In the genomic region with DNA sequence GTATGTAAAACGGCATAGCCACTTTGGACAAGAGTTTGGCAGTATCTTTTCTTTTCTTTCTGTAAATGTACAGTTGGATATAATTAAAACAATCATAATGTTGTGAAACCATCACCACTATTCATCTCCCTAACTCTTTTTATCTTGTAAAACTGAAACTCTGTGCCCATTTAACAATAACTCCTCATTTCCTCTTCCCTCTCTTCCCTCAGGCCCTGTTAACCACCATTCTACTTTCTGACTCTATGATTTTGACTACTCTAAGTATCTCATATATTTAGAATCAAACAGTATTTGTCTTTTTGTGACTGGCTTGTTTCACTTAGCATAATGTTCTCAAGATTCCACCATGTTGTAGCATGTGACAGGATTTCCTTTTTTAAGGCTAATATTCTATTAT, we compare ENCODE assay signal across 18 cellular contexts.
"Had no signal": no experiment of that assay in that cellular context is flagged by ENCODE, and none has a peak within 500 bp of the region (broad histone marks: within the 10 kb centered on the region; RNA-seq: fewer than 3 reads in every experiment).

No MANE protein-coding gene starts in this region.

- ATAC-seq: lower lobe of right lung; natural killer cell treated with Interleukin-12 subunit alpha and Interleukin-12 subunit beta and Interleukin-15 and Interleukin-18, amount 100 ng/mL, for 72 hours; upper lobe of right lung had no signal

- H3K4me3 Mint-ChIP-seq: immature natural killer cell; memory B cell; mesothelial cell of epicardium; natural killer cell treated with Interleukin-12 subunit alpha and Interleukin-12 subunit beta and Interleukin-15 and Interleukin-18, amount 100 ng/mL, for 72 hours; neural progenitor cell had no signal

- H3K4me1 Mint-ChIP-seq: immature natural killer cell, memory B cell, mesothelial cell of epicardium, neural progenitor cell had no signal

- H3K9me3 Mint-ChIP-seq: immature natural killer cell; memory B cell; natural killer cell treated with Interleukin-12 subunit alpha and Interleukin-12 subunit beta and Interleukin-15 and Interleukin-18, amount 100 ng/mL, for 72 hours had no signal

- H3K36me3 Mint-ChIP-seq: immature natural killer cell; memory B cell; mesothelial cell of epicardium; natural killer cell treated with Interleukin-12 subunit alpha and Interleukin-12 subunit beta and Interleukin-15 and Interleukin-18, amount 100 ng/mL, for 72 hours had no signal

- H3K27ac Mint-ChIP-seq: immature natural killer cell; memory B cell; mesothelial cell of epicardium; natural killer cell treated with Interleukin-12 subunit alpha and Interleukin-12 subunit beta and Interleukin-15 and Interleukin-18, amount 100 ng/mL, for 72 hours; neural progenitor cell had no signal

- DNase-seq: effector memory CD4-positive, alpha-beta T cell; esophagus squamous epithelium; foreskin fibroblast; immature natural killer cell; left ventricle myocardium inferior; lower lobe of right lung; nucleus accumbens; ovary; sigmoid colon; stimulated activated CD4-positive, alpha-beta T cell treated with anti-CD3 and anti-CD28 coated beads, Interleukin-2, amount 100 ng/mL, for 24 hours; stimulated activated CD4-positive, alpha-beta T cell treated with anti-CD3 and anti-CD28 coated beads, Interleukin-4, amount 100 ng/mL, for 4 hours; stimulated activated naive CD4-positive, alpha-beta T cell treated with Interleukin-2 at 50 U/mL for 16 hours; testis; upper lobe of right lung had no signal
